ENCODE assay signal across 15 cellular contexts in the genomic region with DNA sequence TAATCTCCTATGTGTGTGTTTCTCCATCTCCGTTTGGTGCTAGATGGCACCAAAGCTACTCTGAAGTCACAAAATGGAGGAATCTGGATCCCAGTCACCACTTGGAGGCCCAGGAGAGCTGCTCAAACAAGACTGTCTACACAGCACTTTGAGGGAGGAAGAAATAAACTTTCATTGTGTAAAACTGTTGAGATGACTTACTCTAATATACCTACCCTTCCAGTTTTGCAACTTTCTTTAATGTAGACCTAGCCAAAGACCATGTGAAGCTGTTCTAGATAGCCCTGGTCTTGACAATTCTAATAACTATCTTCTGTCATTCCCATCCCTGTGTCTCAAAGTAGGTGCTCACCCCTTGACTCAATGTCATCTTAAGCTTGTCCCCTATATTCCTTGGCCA. TPM values are rescaled to one million over a fixed set of nuclear protein-coding genes. Genes with fewer than 3 reads are reported as not detected.
A peak's percentile ranks its signal among the peaks of the same experiment; 100 is the strongest.
DNase-seq lines count a peak whose midpoint lies in the region; ATAC-seq and TF ChIP-seq lines count a peak whose summit lies in the region.
"Had no signal": no experiment of that assay in that cellular context is flagged by ENCODE, and none has a peak within 500 bp of the region (broad histone marks: within the 10 kb centered on the region; RNA-seq: fewer than 3 reads in every experiment).

No MANE protein-coding gene starts in this region.

- no CpG with 5 or more reads among the region's 1 CpG for WGBS in trophoblast cell (ENCODE audit: extremely low coverage, insufficient coverage, insufficient read length)
- 100% methylated on average over 1 of the region's 1 CpG for WGBS in mesenchymal stem cell

- H3F3A ChIP-seq in PC-9 (ENCODE audit: insufficient read depth, low read depth): 0 out of 2 replicates have a peak, but pooled peaks cover 6% of the 10 kb centered on the region

- H3K27me3 ChIP-seq in PC-9 (ENCODE audit: insufficient read depth, low read depth): no peaks in the 10 kb centered on the region
- H3K27me3 ChIP-seq in trophoblast cell (ENCODE audit: insufficient read depth, low read length): no peaks in the 10 kb centered on the region
- H3K27me3 ChIP-seq in mesenchymal stem cell (ENCODE audit: control insufficient read depth in 1 of 2, insufficient read depth in 1 of 2, low read length in 2 of 2): peaks cover 0 to 2% of the 10 kb centered on the region in 2 experiments
- H3K27me3 ChIP-seq in effector memory CD4-positive, alpha-beta T cell (replicated peaks; ENCODE audit: control insufficient read depth, insufficient read depth, low read length, poor library complexity, severe bottlenecking): no peaks in the 10 kb centered on the region
- H3K27me3 ChIP-seq: BLaER1 treated with 17β-estradiol and CSF1 and Interleukin-3, amounts not matched to agents 10 nM and 100 nM had no signal

- DNase-seq in DMS53 (lab: John Stamatoyannopoulos, UW) (peak; percentile 23), PC-9 (peak; percentile 8 to 41), epithelial cell of esophagus (ENCODE audit: low read depth) (peak; percentile 27), trophoblast cell (peak; percentile 10 to 71), mesenchymal stem cell (no peak), NCI-H446 treated with DMSO at 0.1 percent for 48 hours (lab: John Stamatoyannopoulos, UW) (no peak)
- no peak for DNase-seq in effector memory CD4-positive, alpha-beta T cell
- DNase-seq: CD4-positive, CD25-positive, alpha-beta regulatory T cell; DMS 273 treated with DMSO at 0.1 percent for 48 hours; DMS79; GDM1; GM23248 had no signal

- no peak overlapping the region for H3K4me3 ChIP-seq in PC-9
- H3K4me3 ChIP-seq in epithelial cell of esophagus (ENCODE audit: low read length): no peak overlapping the region
- no peak overlapping the region for H3K4me3 ChIP-seq in trophoblast cell (ENCODE audit: low read depth, low read length)
- no peak overlapping the region for H3K4me3 ChIP-seq in mesenchymal stem cell (ENCODE audit: insufficient read depth in 1 of 2, low read depth in 1 of 2, low read length in 2 of 2)
- H3K4me3 ChIP-seq in effector memory CD4-positive, alpha-beta T cell (ENCODE audit: insufficient read depth, low read depth, low read length, poor library complexity, severe bottlenecking): no peak overlapping the region
- H3K4me3 ChIP-seq: BLaER1 treated with 17β-estradiol and CSF1 and Interleukin-3, amounts not matched to agents 10 nM and 100 nM; GM23248; HAP-1 had no signal

- no peak overlapping the region for H3K4ac ChIP-seq in trophoblast cell (ENCODE audit: low read depth, low read length)
- H3K4ac ChIP-seq in mesenchymal stem cell (ENCODE audit: low read depth in 1 of 2, low read length in 2 of 2): no peak overlapping the region

- no peak overlapping the region for H3K23ac ChIP-seq in trophoblast cell (ENCODE audit: low read length)
- H3K23ac ChIP-seq in mesenchymal stem cell (ENCODE audit: low read length in 2 of 2): no peak overlapping the region

- POLR2A ChIA-PET in PC-9 (lab: Charles Lee; ENCODE audit: unreplicated experiment): interaction anchor here (0.6 kb wide), 1 partner anchor 290 kb away, joined by 3 read pairs; no protein-coding TSS in a partner anchor

- H3K79me2 ChIP-seq in PC-9 (ENCODE audit: low read depth) (no peaks in the 10 kb centered on the region), trophoblast cell (ENCODE audit: control insufficient read depth, insufficient read depth, low read length, poor library complexity) (no peaks in the 10 kb centered on the region)

- H3K9me3 ChIP-seq in PC-9 (ENCODE audit: insufficient read depth, low read depth): no peaks in the 10 kb centered on the region
- H3K9me3 ChIP-seq in trophoblast cell (ENCODE audit: insufficient read depth, low read depth, low read length): no peaks in the 10 kb centered on the region
- H3K9me3 ChIP-seq in mesenchymal stem cell (ENCODE audit: control insufficient read depth, low read length): no peaks in the 10 kb centered on the region
- no peaks in the 10 kb centered on the region for H3K9me3 ChIP-seq in effector memory CD4-positive, alpha-beta T cell (ENCODE audit: control insufficient read depth, low read length)
- H3K9me3 ChIP-seq: BLaER1 treated with 17β-estradiol and CSF1 and Interleukin-3, amounts not matched to agents 10 nM and 100 nM; HAP-1 had no signal

- H2BK5ac ChIP-seq in trophoblast cell (ENCODE audit: low read depth, low read length, poor library complexity) (no peak overlapping the region), mesenchymal stem cell (ENCODE audit: low read depth, low read length, poor library complexity, severe bottlenecking) (no peak overlapping the region)

- H2BK120ac ChIP-seq in trophoblast cell (ENCODE audit: insufficient read depth, low read length, poor library complexity) (no peak overlapping the region), mesenchymal stem cell (ENCODE audit: low read depth, low read length) (no peak overlapping the region)

- H3K14ac ChIP-seq in trophoblast cell (ENCODE audit: low read length): no peak overlapping the region
- H3K14ac ChIP-seq in mesenchymal stem cell (ENCODE audit: low read length in 2 of 2): no peak overlapping the region

- no peak overlapping the region for H2BK15ac ChIP-seq in mesenchymal stem cell (ENCODE audit: low read depth, poor library complexity, severe bottlenecking)

- H4K91ac ChIP-seq in trophoblast cell (ENCODE audit: low read depth, low read length) (peak overlapping the region; percentile 14), mesenchymal stem cell (ENCODE audit: low read length) (no peak overlapping the region)

- intact Hi-C loops in PC-9 (cut with micrococcal nuclease; ENCODE audit: unreplicated experiment): loop anchor here (5.0 kb wide), 1 partner anchor 55 kb away; a partner anchor contains a TSS

- H3K36me3 ChIP-seq in PC-9 (ENCODE audit: low read depth) (no peaks in the 10 kb centered on the region), trophoblast cell (ENCODE audit: control insufficient read depth in 1 of 2, insufficient read depth in 2 of 2, low read length in 2 of 2) (no peaks in the 10 kb centered on the region), mesenchymal stem cell (ENCODE audit: control insufficient read depth in 1 of 2, insufficient read depth in 2 of 2, low read depth in 1 of 2, low read length in 2 of 2) (no peaks in the 10 kb centered on the region)
- no peaks in the 10 kb centered on the region for H3K36me3 ChIP-seq in effector memory CD4-positive, alpha-beta T cell (ENCODE audit: control insufficient read depth, insufficient read depth, low read length)
- H3K36me3 ChIP-seq: BLaER1 treated with 17β-estradiol and CSF1 and Interleukin-3, amounts not matched to agents 10 nM and 100 nM; HAP-1 had no signal

- H2BK12ac ChIP-seq in trophoblast cell (ENCODE audit: low read length) (no peak overlapping the region), mesenchymal stem cell (ENCODE audit: low read length in 2 of 2) (no peak overlapping the region)

- H4K20me1 ChIP-seq in PC-9 (ENCODE audit: insufficient read depth): no peaks in the 10 kb centered on the region
- H4K20me1 ChIP-seq: BLaER1 treated with 17β-estradiol and CSF1 and Interleukin-3, amounts not matched to agents 10 nM and 100 nM had no signal

- H4K8ac ChIP-seq in trophoblast cell (ENCODE audit: low read depth, low read length): no peak overlapping the region
- H4K8ac ChIP-seq in mesenchymal stem cell (ENCODE audit: low read length): no peak overlapping the region

- H3K4me2 ChIP-seq in PC-9: no peak overlapping the region; the same call in 1 of the 2 replicates
- H3K4me2 ChIP-seq in trophoblast cell (ENCODE audit: low read length): no peak overlapping the region
- H3K4me2 ChIP-seq in mesenchymal stem cell (ENCODE audit: low read length, poor library complexity, severe bottlenecking): no peak overlapping the region
- H3K4me2 ChIP-seq: BLaER1 treated with 17β-estradiol and CSF1 and Interleukin-3, amounts not matched to agents 10 nM and 100 nM had no signal

- TF ChIP-seq CTCF in PC-9 (conservative IDR thresholded peaks at IDR 0.05): no peak
- TF ChIP-seq CTCF in epithelial cell of esophagus (IDR thresholded peaks at IDR 0.05; ENCODE audit: insufficient read depth, low read depth, low read length, missing control alignments): no peak

- H3K18ac ChIP-seq in trophoblast cell (ENCODE audit: low read length) (no peak overlapping the region), mesenchymal stem cell (ENCODE audit: low read depth in 1 of 2, low read length in 2 of 2) (no peak overlapping the region)

- H3K9ac ChIP-seq in trophoblast cell (ENCODE audit: low read length): no peak overlapping the region
- no peak overlapping the region for H3K9ac ChIP-seq in mesenchymal stem cell (ENCODE audit: low read length)
- H3K9ac ChIP-seq: BLaER1 treated with 17β-estradiol and CSF1 and Interleukin-3, amounts not matched to agents 10 nM and 100 nM; GM23248 had no signal

- H2AK5ac ChIP-seq in trophoblast cell (ENCODE audit: low read length): no peak overlapping the region
- H2AK5ac ChIP-seq in mesenchymal stem cell (ENCODE audit: low read length, severe bottlenecking): no peak overlapping the region

- H2AFZ ChIP-seq in PC-9 (no peak overlapping the region), trophoblast cell (ENCODE audit: insufficient read depth, low read length, poor library complexity) (no peak overlapping the region), mesenchymal stem cell (ENCODE audit: low read depth, low read length) (no peak overlapping the region)
- H2AFZ ChIP-seq: GM23248 had no signal

- H3K9me2 ChIP-seq in PC-9 (ENCODE audit: insufficient read depth): no peaks in the 10 kb centered on the region

- no peak overlapping the region for H4K12ac ChIP-seq in trophoblast cell (ENCODE audit: low read depth, low read length)

- H3K4me1 ChIP-seq in PC-9 (replicated peaks; ENCODE audit: insufficient read depth) (peaks cover 8% of the 10 kb centered on the region), trophoblast cell (ENCODE audit: control insufficient read depth in 1 of 2, insufficient read depth in 2 of 2, low read length in 2 of 2) (peaks cover 3 to 5% of the 10 kb centered on the region in 2 experiments), mesenchymal stem cell (ENCODE audit: control insufficient read depth, insufficient read depth, low read depth, low read length) (no peaks in the 10 kb centered on the region)
- no peaks in the 10 kb centered on the region for H3K4me1 ChIP-seq in effector memory CD4-positive, alpha-beta T cell (ENCODE audit: control insufficient read depth, insufficient read depth, low read length, poor library complexity, severe bottlenecking)
- H3K4me1 ChIP-seq: BLaER1 treated with 17β-estradiol and CSF1 and Interleukin-3, amounts not matched to agents 10 nM and 100 nM; HAP-1 had no signal

- H3K27ac ChIP-seq in PC-9 (no peak overlapping the region), trophoblast cell (ENCODE audit: low read depth, low read length) (no peak overlapping the region), mesenchymal stem cell (ENCODE audit: low read length, poor library complexity, severe bottlenecking) (no peak overlapping the region)
- H3K27ac ChIP-seq in effector memory CD4-positive, alpha-beta T cell (ENCODE audit: insufficient read depth, low read length, poor library complexity, severe bottlenecking): no peak overlapping the region
- H3K27ac ChIP-seq: BLaER1 treated with 17β-estradiol and CSF1 and Interleukin-3, amounts not matched to agents 10 nM and 100 nM; GM23248 had no signal

- H3K79me1 ChIP-seq in trophoblast cell (ENCODE audit: low read length) (peaks cover 4% of the 10 kb centered on the region), mesenchymal stem cell (replicated peaks; ENCODE audit: low read length, poor library complexity, severe bottlenecking) (no peaks in the 10 kb centered on the region)

- BruUV-seq in PC-9 (replicated peaks; lab: Mats Ljungman, UMichigan): no TSS peak

- CTCF ChIA-PET in PC-9 (lab: Charles Lee): no interaction called here

- ATAC-seq in HG03139 (IDR thresholded peaks at IDR 0.05; ENCODE audit: unreplicated experiment): no peak

RNA-seq across cellular contexts. Expression of a gene that starts 52.8 kb away (rescaled TPM):
- total RNA-seq in PC-9 (2021): 46.7 and 50.8 TPM in 2 replicates
- polyA plus RNA-seq in trophoblast cell (2013): 35.4 and 36.7 TPM in 2 replicates
- 9.9 TPM for polyA plus RNA-seq in mesenchymal stem cell (2013, experiment 1 of 2)
- polyA plus RNA-seq in mesenchymal stem cell (2013, experiment 2 of 2): 9.2 TPM

Comparison
In these comparisons a context has a peak if more than half of its experiments do, and no peak if none do; other contexts are left out.
1. DNase-seq: peak in DMS53 (single experiment), PC-9 (2 of 2), epithelial cell of esophagus (single experiment) and trophoblast cell (2 of 2); none in mesenchymal stem cell (single experiment), NCI-H446 treated with DMSO at 0.1 percent for 48 hours (single experiment) and effector memory CD4-positive, alpha-beta T cell (0 of 3).